1 cellular context compared by ENCODE assay signal in the genomic region with DNA sequence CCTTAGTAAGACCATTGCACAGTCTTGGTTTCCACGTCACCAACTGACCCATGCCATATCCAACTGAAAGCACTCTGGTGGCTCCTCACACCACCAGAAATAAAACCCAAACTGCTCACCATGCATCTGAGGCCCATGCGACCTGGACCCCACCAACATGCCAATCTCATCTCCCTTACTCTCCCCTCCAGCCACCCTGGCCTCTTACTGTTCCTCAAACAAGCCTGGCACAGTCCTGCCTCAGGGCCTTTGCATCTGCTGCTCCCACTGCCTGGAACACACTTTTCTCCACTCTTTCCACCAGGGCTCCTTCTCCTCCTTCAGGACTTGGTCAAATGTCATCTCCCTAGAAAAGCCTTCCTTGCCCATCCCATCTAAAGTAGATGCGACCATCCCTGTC.
TF ChIP-seq lines count a peak whose summit lies in the region.

No MANE protein-coding gene starts in this region.

TF ChIP-seq in H1, 55 proteins besides CTCF, POLR2A, EP300 and RAD21:
- TF ChIP-seq POLR2AphosphoS5 (IDR thresholded peaks at IDR 0.05; ENCODE audit: low read depth, low read length) (no peak), PHF8 (conservative IDR thresholded peaks at IDR 0.05; ENCODE audit: low read depth, low read length) (no peak), TEAD4 (IDR thresholded peaks at IDR 0.05; ENCODE audit: low read depth, low read length) (no peak), BACH1 (IDR thresholded peaks at IDR 0.05; ENCODE audit: low read length) (no peak)
TF ChIP-seq in H1: peak in this region for 0.
